7 cellular contexts compared by ENCODE assay signal in genomic region chr20:61492065-61492464, GRCh38.
"Had no signal": no experiment of that assay in that cellular context is flagged by ENCODE, and none has a peak within 500 bp of the region (broad histone marks: within the 10 kb centered on the region; RNA-seq: fewer than 3 reads in every experiment).

No MANE protein-coding gene starts in this region.

- H3K4me1 Mint-ChIP-seq: IgD-negative memory B cell had no signal

- H3K4me3 Mint-ChIP-seq: GM23338, IgD-negative memory B cell had no signal

- H3K9me3 ChIP-seq: HAP-1 had no signal

- H2AFZ ChIP-seq: GM23338 had no signal

- ATAC-seq: GM23338, HCT116 had no signal

- H3K4me3 ChIP-seq: GM23338, HAP-1 had no signal

- H3K36me3 ChIP-seq: HAP-1 had no signal

- H3K36me3 Mint-ChIP-seq: IgD-negative memory B cell had no signal

- H3K27ac ChIP-seq: HL-60 had no signal

- DNase-seq: H7, KG1 had no signal

- H3K4me2 ChIP-seq: GM23338 had no signal

- H3K9me3 Mint-ChIP-seq: GM23338 had no signal

- H3K4me1 ChIP-seq: HAP-1 had no signal

- H3K27ac Mint-ChIP-seq: GM23338, IgD-negative memory B cell had no signal

- H3K27me3 Mint-ChIP-seq: IgD-negative memory B cell had no signal
